Comparison of ENCODE assay signal across 8 cellular contexts in the genomic region with DNA sequence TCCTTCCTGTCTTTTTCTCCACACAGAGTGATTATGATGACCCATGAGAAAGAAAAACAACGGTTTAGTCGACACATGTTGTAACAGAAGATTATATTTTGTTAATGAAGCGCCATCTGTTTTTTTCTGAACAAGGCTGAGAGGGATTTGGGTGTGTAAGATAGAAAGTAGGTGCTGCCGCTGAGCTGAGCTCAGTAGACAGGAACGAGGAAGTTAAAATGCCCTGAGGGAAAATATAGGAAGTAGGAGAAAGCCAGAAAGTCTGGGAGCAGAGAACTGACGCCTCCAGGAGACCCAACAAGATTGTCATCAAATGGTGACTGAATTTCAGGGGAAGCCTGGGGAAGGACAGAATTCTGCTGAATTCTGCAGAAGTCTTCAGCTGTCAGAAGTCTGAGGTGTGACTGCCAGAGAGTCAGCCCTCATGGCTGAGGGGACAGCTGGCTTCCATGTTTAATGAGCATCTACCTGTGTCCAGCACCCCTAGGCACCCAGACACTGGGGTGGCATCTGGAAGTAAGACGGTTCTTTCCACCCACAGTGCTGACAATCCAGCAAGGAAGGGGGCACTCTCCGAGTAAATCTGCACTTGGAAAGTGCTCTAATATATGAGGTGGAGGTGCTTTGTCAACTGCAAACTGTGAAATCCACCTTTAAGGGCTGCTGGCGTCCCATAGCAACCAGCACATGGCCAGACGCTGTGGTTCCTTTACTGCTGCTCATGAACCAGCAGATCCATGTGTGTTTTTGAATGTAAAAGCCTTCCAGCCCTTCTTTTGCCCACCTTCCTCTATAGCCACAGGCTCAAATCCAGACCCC. TPM values are rescaled to one million over a fixed set of nuclear protein-coding genes. Genes with fewer than 3 reads are reported as not detected.
DNase-seq lines count a peak whose midpoint lies in the region; ATAC-seq and TF ChIP-seq lines count a peak whose summit lies in the region.

No MANE protein-coding gene starts in this region.

- H3K4me3 Mint-ChIP-seq in osteocyte (ENCODE audit: unreplicated experiment): peak overlapping the region; percentile 14
- no peak overlapping the region for H3K4me3 Mint-ChIP-seq in immature natural killer cell
- H3K4me3 Mint-ChIP-seq in activated T-cell treated with anti-CD3 and anti-CD28 coated beads, Interleukin-2, amount 50 U/mL, for 72 hours: no peak overlapping the region

- ATAC-seq in activated T-cell treated with anti-CD3 and anti-CD28 coated beads, Interleukin-2, amount 50 U/mL, for 72 hours (replicated peaks in 1 of 2): no peak
- ATAC-seq in HG03108 (IDR thresholded peaks at IDR 0.05; ENCODE audit: unreplicated experiment): no peak

- H3K27ac Mint-ChIP-seq in osteocyte (ENCODE audit: unreplicated experiment): peak overlapping the region; percentile 54
- no peak overlapping the region for H3K27ac Mint-ChIP-seq in immature natural killer cell
- H3K27ac Mint-ChIP-seq in activated T-cell treated with anti-CD3 and anti-CD28 coated beads, Interleukin-2, amount 50 U/mL, for 72 hours: no peak overlapping the region

- H3K9me3 Mint-ChIP-seq in osteocyte (ENCODE audit: unreplicated experiment): no peaks in the 10 kb centered on the region
- no peaks in the 10 kb centered on the region for H3K9me3 Mint-ChIP-seq in immature natural killer cell
- H3K9me3 Mint-ChIP-seq in activated T-cell treated with anti-CD3 and anti-CD28 coated beads, Interleukin-2, amount 50 U/mL, for 72 hours: no peaks in the 10 kb centered on the region

- H3K36me3 Mint-ChIP-seq in osteocyte (ENCODE audit: unreplicated experiment) (no peaks in the 10 kb centered on the region), immature natural killer cell (no peaks in the 10 kb centered on the region)
- H3K36me3 Mint-ChIP-seq in activated T-cell treated with anti-CD3 and anti-CD28 coated beads, Interleukin-2, amount 50 U/mL, for 72 hours (ENCODE audit: insufficient read depth in 2 of 2): no peaks in the 10 kb centered on the region

- DNase-seq in DMS 273 treated with DMSO at 0.1 percent for 48 hours (lab: John Stamatoyannopoulos, UW) (peak; percentile 77), NCI-H69 (lab: John Stamatoyannopoulos, UW) (peak; percentile 89), epithelial cell of esophagus (ENCODE audit: low read depth) (peak; percentile 90), osteocyte (ENCODE audit: extremely low spot score, unreplicated experiment) (no peak), retina (no peak), immature natural killer cell (no peak)
- DNase-seq in activated T-cell treated with anti-CD3 and anti-CD28 coated beads, Interleukin-2, amount 50 U/mL, for 72 hours: no peak

- no peak overlapping the region for H3K4me3 ChIP-seq in epithelial cell of esophagus (ENCODE audit: low read length)

- H3K4me1 Mint-ChIP-seq in osteocyte (ENCODE audit: unreplicated experiment) (peaks cover 19% of the 10 kb centered on the region), immature natural killer cell (no peaks in the 10 kb centered on the region)
- H3K4me1 Mint-ChIP-seq in activated T-cell treated with anti-CD3 and anti-CD28 coated beads, Interleukin-2, amount 50 U/mL, for 72 hours (ENCODE audit: low read depth): no peaks in the 10 kb centered on the region

- peaks cover 3% of the 10 kb centered on the region for H3K27me3 Mint-ChIP-seq in osteocyte (ENCODE audit: unreplicated experiment)
- peaks cover 0 to 25% (median 2%) of the 10 kb centered on the region in 3 donors for H3K27me3 Mint-ChIP-seq in immature natural killer cell (ENCODE audit: low read depth in 3 of 3)
- H3K27me3 Mint-ChIP-seq in activated T-cell treated with anti-CD3 and anti-CD28 coated beads, Interleukin-2, amount 50 U/mL, for 72 hours (ENCODE audit: low read depth): no peaks in the 10 kb centered on the region

- TF ChIP-seq CTCF in epithelial cell of esophagus (IDR thresholded peaks at IDR 0.05; ENCODE audit: insufficient read depth, low read depth, low read length, missing control alignments) (no peak), osteocyte (IDR thresholded peaks at IDR 0.05) (no peak)

RNA-seq across cellular contexts. Expression of gene TSPAN15, which starts 12.5 kb away (rescaled TPM):
- 0.94 TPM in 1 of 2 replicates, not detected in the other for total RNA-seq in osteocyte
- polyA plus RNA-seq in immature natural killer cell: 1 to 10 TPM in 1 of 3 donors, under 1 TPM in 1, not detected in 1; 0.39 to 2.4 TPM
- total RNA-seq in activated T-cell treated with anti-CD3 and anti-CD28 coated beads, Interleukin-2, amount 50 U/mL, for 72 hours: 1 to 10 TPM; 1.5 to 1.8 TPM

RNA-seq across cellular contexts. Expression of gene TACR2, which starts 22.0 kb away (rescaled TPM):
- total RNA-seq in osteocyte: not detected in 2 replicates
- polyA plus RNA-seq in immature natural killer cell: under 1 TPM; 0.22 to 0.96 (median 0.26) TPM
- total RNA-seq in activated T-cell treated with anti-CD3 and anti-CD28 coated beads, Interleukin-2, amount 50 U/mL, for 72 hours: not detected

Comparison
In these comparisons a context has a peak if more than half of its experiments do, and no peak if none do; other contexts are left out.
1. DNase-seq: peak in DMS 273 treated with DMSO at 0.1 percent for 48 hours (single experiment), NCI-H69 (single experiment) and epithelial cell of esophagus (single experiment); none in osteocyte (single experiment), retina (single experiment), immature natural killer cell (0 of 3) and activated T-cell treated with anti-CD3 and anti-CD28 coated beads, Interleukin-2, amount 50 U/mL, for 72 hours (0 of 2).